Comparison of ENCODE assay signal across 9 cellular contexts in genomic region chr1:3454811-3455618, GRCh38. TPM values are rescaled to one million over a fixed set of nuclear protein-coding genes. Genes with fewer than 3 reads are reported as not detected.
DNase-seq lines count a peak whose midpoint lies in the region; ATAC-seq, FAIRE-seq and TF ChIP-seq lines count a peak whose summit lies in the region.
"Had no signal": no experiment of that assay in that cellular context is flagged by ENCODE, and none has a peak within 500 bp of the region (broad histone marks: within the 10 kb centered on the region; RNA-seq: fewer than 3 reads in every experiment).

No MANE protein-coding gene starts in this region.

- in situ Hi-C loops in K562 (cut with MboI): no loop called here

- POLR2A ChIA-PET in K562 (lab: Yijun Ruan, JAX): interaction anchor here (0.6 kb wide), 1 partner anchor 112 kb away, joined by 3 read pairs; no protein-coding TSS in a partner anchor

- peak overlapping the region; percentile 75 to 98 (median 89) for H3K4me2 ChIP-seq in BLaER1 treated with 17β-estradiol and CSF1 and Interleukin-3, amounts not matched to agents 10 nM and 100 nM
- peak overlapping the region; percentile 37; the same call in 1 of the 2 replicates for H3K4me2 ChIP-seq in K562 (ENCODE audit: insufficient read depth, low read length)

- peak overlapping the region in 2 of 11 experiments; percentile 26 to 44; a peak in 4 of 22 replicates for H3K27ac ChIP-seq in BLaER1 treated with 17β-estradiol and CSF1 and Interleukin-3, amounts not matched to agents 10 nM and 100 nM
- H3K27ac ChIP-seq in HUES6 (ENCODE audit: low read depth, low read length) (peak overlapping the region; percentile 91), K562 (ENCODE audit: extremely low read depth, low read depth, low read length) (no peak overlapping the region), upper lobe of right lung (no peak overlapping the region)

- CTCF ChIA-PET in K562 (lab: Yijun Ruan, JAX; ENCODE audit: low intra/inter-chr PET ratio): interaction anchor here (0.8 to 4.1 kb wide), 4 partner anchors 17 to 168 kb away, joined by 3 to 91 read pairs (median 14); no protein-coding TSS in a partner anchor

- intact Hi-C loops in K562 (cut with micrococcal nuclease) (no loop called here), upper lobe of right lung (cut with DNase I) (loop anchor here (10.0 kb wide), 1 partner anchor 270 kb away; no protein-coding TSS in a partner anchor)

- peak; percentile 4; the same call in 2 of the 3 replicates for ATAC-seq in K562
- peak; percentile 26 for ATAC-seq in left lobe of liver
- ATAC-seq in upper lobe of right lung: peak; percentile 47
- no peak for ATAC-seq in GM19328 (IDR thresholded peaks at IDR 0.05; ENCODE audit: unreplicated experiment)

- H3K4me1 ChIP-seq in BLaER1 treated with 17β-estradiol and CSF1 and Interleukin-3, amounts not matched to agents 10 nM and 100 nM: peaks cover 37 to 71% (median 63%) of the 10 kb centered on the region in 10 experiments
- H3K4me1 ChIP-seq in HUES6 (ENCODE audit: control insufficient read depth, insufficient read depth, low read length) (peaks cover 27% of the 10 kb centered on the region), K562 (replicated peaks in 1 of 2; ENCODE audit: control insufficient read depth in 2 of 2, insufficient read depth in 2 of 2, low read length in 2 of 2) (peaks cover 0 to 39% of the 10 kb centered on the region in 2 experiments; a peak in 3 of 5 replicates), upper lobe of right lung (peaks cover 4% of the 10 kb centered on the region)

- no peaks in the 10 kb centered on the region for H3K79me2 ChIP-seq in K562 (ENCODE audit: control insufficient read depth, insufficient read depth, low read length)

- no TSS peak for BruUV-seq in K562 (replicated peaks; lab: Mats Ljungman, UMichigan)

- peak; percentile 39 to 82 (median 64) for DNase-seq in K562 (ENCODE audit: extremely low read depth in 1 of 4, low spot score in 3 of 4)
- peak; percentile 58 for DNase-seq in left lobe of liver (ENCODE audit: low spot score)
- DNase-seq in upper lobe of right lung: peak; percentile 86
- no peak for DNase-seq in AG20443 (ENCODE audit: low spot score)
- DNase-seq in GM19240 (ENCODE audit: insufficient read length, low spot score): no peak

- peaks cover 0 to 37% (median 11%) of the 10 kb centered on the region in 11 experiments; a peak in 12 of 22 replicates for H4K20me1 ChIP-seq in BLaER1 treated with 17β-estradiol and CSF1 and Interleukin-3, amounts not matched to agents 10 nM and 100 nM
- peaks cover 34% of the 10 kb centered on the region for H4K20me1 ChIP-seq in K562 (replicated peaks; ENCODE audit: control insufficient read depth, insufficient read depth, low read length)

- no peak for TF ChIP-seq POLR2A in K562 (conservative IDR thresholded peaks at IDR 0.05)

- no peak for FAIRE-seq in K562 (lab: Jason Lieb, UNC)
- FAIRE-seq: colon had no signal

- H3K27me3 ChIP-seq in BLaER1 treated with 17β-estradiol and CSF1 and Interleukin-3, amounts not matched to agents 10 nM and 100 nM: peaks cover 0 to 11% (median 7%) of the 10 kb centered on the region in 11 experiments; a peak in 8 of 22 replicates
- H3K27me3 ChIP-seq in HUES6 (ENCODE audit: control insufficient read depth, insufficient read depth, low read length) (no peaks in the 10 kb centered on the region), K562 (ENCODE audit: control insufficient read depth in 2 of 2, insufficient read depth in 2 of 2, low read length in 2 of 2) (peaks cover 16 to 46% of the 10 kb centered on the region in 2 experiments; a peak in 4 of 5 replicates), upper lobe of right lung (peaks cover 24% of the 10 kb centered on the region)

- H3K9ac ChIP-seq in BLaER1 treated with 17β-estradiol and CSF1 and Interleukin-3, amounts not matched to agents 10 nM and 100 nM: peak overlapping the region in 7 of 11 experiments; percentile 27 to 57 (median 53); a peak in 11 of 22 replicates
- peak overlapping the region; percentile 65 for H3K9ac ChIP-seq in HUES6 (ENCODE audit: low read length)
- H3K9ac ChIP-seq in K562 (ENCODE audit: insufficient read depth in 1 of 2, low read depth in 2 of 2, low read length in 2 of 2): peak overlapping the region in 1 of 2 experiments; percentile 72; a peak in 2 of 4 replicates

- TF ChIP-seq CTCF in K562 (IDR thresholded peaks at IDR 0.05 in 2 of 3, conservative IDR thresholded peaks at IDR 0.05 in 1 of 3; ENCODE audit: insufficient read depth in 2 of 3, low read depth in 1 of 3, low read length in 3 of 3) (no peak), upper lobe of right lung (IDR thresholded peaks at IDR 0.05) (no peak)

- H2AFZ ChIP-seq in K562 (ENCODE audit: low read depth, low read length): 0 out of 2 replicates have a peak overlapping the region, but pooled peaks have one; percentile 57

- peak overlapping the region; percentile 48 to 73 (median 60) for H3K4me3 ChIP-seq in BLaER1 treated with 17β-estradiol and CSF1 and Interleukin-3, amounts not matched to agents 10 nM and 100 nM
- H3K4me3 ChIP-seq in HUES6 (ENCODE audit: low read depth, low read length) (peak overlapping the region; percentile 64), K562 (peak overlapping the region; percentile 38), upper lobe of right lung (peak overlapping the region; percentile 58)

- TF ChIP-seq RAD21 in K562 (CRISPR knock-in tag; conservative IDR thresholded peaks at IDR 0.05 in 1 of 2, IDR thresholded peaks at IDR 0.05 in 1 of 2): no peak

- no peaks in the 10 kb centered on the region for H3K36me3 ChIP-seq in BLaER1 treated with 17β-estradiol and CSF1 and Interleukin-3, amounts not matched to agents 10 nM and 100 nM
- no peaks in the 10 kb centered on the region for H3K36me3 ChIP-seq in HUES6 (ENCODE audit: control insufficient read depth, insufficient read depth, low read length)
- H3K36me3 ChIP-seq in K562 (ENCODE audit: control insufficient read depth, insufficient read depth, low read length): no peaks in the 10 kb centered on the region
- H3K36me3 ChIP-seq in upper lobe of right lung: no peaks in the 10 kb centered on the region

- no peaks in the 10 kb centered on the region for H3K9me3 ChIP-seq in BLaER1 treated with 17β-estradiol and CSF1 and Interleukin-3, amounts not matched to agents 10 nM and 100 nM (replicated peaks in 1 of 11)
- H3K9me3 ChIP-seq in HUES6 (ENCODE audit: control insufficient read depth, insufficient read depth, low read depth, low read length): no peaks in the 10 kb centered on the region
- no peaks in the 10 kb centered on the region for H3K9me3 ChIP-seq in K562 (replicated peaks; ENCODE audit: control insufficient read depth, insufficient read depth, low read depth, low read length)
- no peaks in the 10 kb centered on the region for H3K9me3 ChIP-seq in upper lobe of right lung

- WGBS in K562 (ENCODE audit: insufficient coverage, low coverage, missing lambda C conversion rate): 3% methylated on average over 23 of the region's 46 CpGs

- no peaks in the 10 kb centered on the region for H3K9me1 ChIP-seq in K562 (ENCODE audit: control insufficient read depth, insufficient read depth, low read length)

- TF ChIP-seq EP300 in K562 (IDR thresholded peaks at IDR 0.05; ENCODE audit: low read length): no peak

TF ChIP-seq in K562, 482 proteins besides CTCF, POLR2A, EP300 and RAD21 (continues in another document):
- TF ChIP-seq ESRRA (IDR thresholded peaks at IDR 0.05; ENCODE audit: borderline replicate concordance, low read depth) (peak; percentile 55; the same call in 1 of the 2 replicates), TSC22D4 (tag; IDR thresholded peaks at IDR 0.05) (no peak), NR2C2 (CRISPR knock-in tag; IDR thresholded peaks at IDR 0.05) (no peak), NR2C2 (tag; IDR thresholded peaks at IDR 0.05) (peak; percentile 61), NFE2 (IDR thresholded peaks at IDR 0.05; ENCODE audit: low read depth) (no peak), EGR1 (conservative IDR thresholded peaks at IDR 0.05) (0 out of 2 replicates have a peak, but pooled peaks have one; percentile 9), ZBTB7A (IDR thresholded peaks at IDR 0.05; ENCODE audit: borderline replicate concordance, control insufficient read depth, low read depth, low read length) (peak; percentile 17; the same call in 1 of the 2 replicates)
- TF ChIP-seq, protein P1, sequence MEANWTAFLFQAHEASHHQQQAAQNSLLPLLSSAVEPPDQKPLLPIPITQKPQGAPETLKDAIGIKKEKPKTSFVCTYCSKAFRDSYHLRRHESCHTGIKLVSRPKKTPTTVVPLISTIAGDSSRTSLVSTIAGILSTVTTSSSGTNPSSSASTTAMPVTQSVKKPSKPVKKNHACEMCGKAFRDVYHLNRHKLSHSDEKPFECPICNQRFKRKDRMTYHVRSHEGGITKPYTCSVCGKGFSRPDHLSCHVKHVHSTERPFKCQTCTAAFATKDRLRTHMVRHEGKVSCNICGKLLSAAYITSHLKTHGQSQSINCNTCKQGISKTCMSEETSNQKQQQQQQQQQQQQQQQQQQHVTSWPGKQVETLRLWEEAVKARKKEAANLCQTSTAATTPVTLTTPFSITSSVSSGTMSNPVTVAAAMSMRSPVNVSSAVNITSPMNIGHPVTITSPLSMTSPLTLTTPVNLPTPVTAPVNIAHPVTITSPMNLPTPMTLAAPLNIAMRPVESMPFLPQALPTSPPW (CRISPR knock-in tag; IDR thresholded peaks at IDR 0.05): peak; percentile 61

RNA-seq across cellular contexts. Expression of gene ARHGEF16, which starts 0.6 kb away (rescaled TPM):
- total RNA-seq in K562 (2011; cell fraction: chromatin; rRNA removed; ENCODE audit: low replicate concordance): 1.6 and 7.5 TPM in 2 replicates
- 3.9 and 5.7 TPM in 2 replicates for total RNA-seq in K562 (2011; cell fraction: nucleolus; rRNA removed)
- total RNA-seq in K562 (2011; cell fraction: nucleoplasm; rRNA removed): 2.1 and 3.2 TPM in 2 replicates
- total RNA-seq in K562 (2014; rRNA removed) (0.45 and 0.94 TPM in 2 replicates), K562 (2014; rRNA removed; fragmentation: Illumina TruSeq; extraction: Trizol) (0.06 and 0.15 TPM in 2 replicates), K562 (2015; rRNA removed; fragmentation: Illumina TruSeq; extraction: Trizol) (0.11 and 0.25 TPM in 2 replicates), K562 (2021) (0.98 and 1.2 TPM in 2 replicates), left lobe of liver (8.1 TPM), upper lobe of right lung (12.2 TPM)
- polyA plus RNA-seq in K562 (2011; rRNA removed) (0.78 and 0.93 TPM in 2 replicates), K562 (2014; fragmentation: Illumina TruSeq; extraction: Trizol) (0.49 and 0.66 TPM in 2 replicates), K562 (2014; fragmentation: Nextera tagmentation; extraction: Ambion mirVana) (not detected), K562 (2014; rRNA removed) (0.78 and 1.2 TPM in 2 replicates)
- polyA plus RNA-seq in K562 (2011; cell fraction: cytosol; rRNA removed): 0.49 and 1.9 TPM in 2 replicates
- polyA plus RNA-seq in K562 (2011; cell fraction: nucleus; rRNA removed): 2.9 and 7.4 TPM in 2 replicates
- 0.49 and 2.9 TPM in 2 replicates for polyA plus RNA-seq in K562 (2012)
- 1.3 and 3.0 TPM in 2 replicates for polyA minus RNA-seq in K562 (2011; rRNA and poly(A)+ RNA removed)
- polyA minus RNA-seq in K562 (2011; cell fraction: cytosol; rRNA and poly(A)+ RNA removed): 0.91 and 1.5 TPM in 2 replicates
- 2.4 and 4.6 TPM in 2 replicates for polyA minus RNA-seq in K562 (2011; cell fraction: nucleus; rRNA and poly(A)+ RNA removed)

Comparison
In these comparisons a context has a peak if more than half of its experiments do, and no peak if none do; other contexts are left out.
1. DNase-seq: peak in K562 (4 of 4), left lobe of liver (single experiment) and upper lobe of right lung (single experiment); none in AG20443 (single experiment) and GM19240 (single experiment).
2. Peak in every context shown above with its lines, with median percentiles within 50 percentile points of each other: H3K4me3 ChIP-seq.